2 cellular contexts compared by ENCODE assay signal in genomic region chr1:16318544-16318943, GRCh38.
TF ChIP-seq lines count a peak whose summit lies in the region.

No MANE protein-coding gene starts in this region.

TF ChIP-seq in HepG2, 621 proteins besides CTCF, POLR2A, EP300 and RAD21:
- TF ChIP-seq FOXK2 (IDR thresholded peaks at IDR 0.05) (no peak), ZFAT (CRISPR knock-in tag; conservative IDR thresholded peaks at IDR 0.05) (no peak), PLRG1 (conservative IDR thresholded peaks at IDR 0.05) (no peak), ZNF484 (CRISPR knock-in tag; IDR thresholded peaks at IDR 0.05; ENCODE audit: borderline replicate concordance, low read depth) (no peak), MZF1 (CRISPR knock-in tag; IDR thresholded peaks at IDR 0.05; ENCODE audit: borderline replicate concordance) (no peak), ZBTB33 (CRISPR knock-in tag; IDR thresholded peaks at IDR 0.05) (no peak), KAT7 (CRISPR knock-in tag; IDR thresholded peaks at IDR 0.05; ENCODE audit: borderline replicate concordance) (no peak), ZNF263 (CRISPR knock-in tag; IDR thresholded peaks at IDR 0.05) (no peak), NCOA2 (CRISPR knock-in tag; IDR thresholded peaks at IDR 0.05) (no peak), SP4 (CRISPR knock-in tag; IDR thresholded peaks at IDR 0.05) (no peak), MTF2 (CRISPR knock-in tag; IDR thresholded peaks at IDR 0.05; ENCODE audit: borderline replicate concordance) (no peak), KLF13 (CRISPR knock-in tag; IDR thresholded peaks at IDR 0.05) (no peak), MEIS2 (CRISPR knock-in tag; IDR thresholded peaks at IDR 0.05) (no peak), RFXANK (CRISPR knock-in tag; IDR thresholded peaks at IDR 0.05) (no peak), XRCC5 (optimal IDR thresholded peaks at IDR 0.05; ENCODE audit: low read length) (no peak)
- TF ChIP-seq, protein P1, sequence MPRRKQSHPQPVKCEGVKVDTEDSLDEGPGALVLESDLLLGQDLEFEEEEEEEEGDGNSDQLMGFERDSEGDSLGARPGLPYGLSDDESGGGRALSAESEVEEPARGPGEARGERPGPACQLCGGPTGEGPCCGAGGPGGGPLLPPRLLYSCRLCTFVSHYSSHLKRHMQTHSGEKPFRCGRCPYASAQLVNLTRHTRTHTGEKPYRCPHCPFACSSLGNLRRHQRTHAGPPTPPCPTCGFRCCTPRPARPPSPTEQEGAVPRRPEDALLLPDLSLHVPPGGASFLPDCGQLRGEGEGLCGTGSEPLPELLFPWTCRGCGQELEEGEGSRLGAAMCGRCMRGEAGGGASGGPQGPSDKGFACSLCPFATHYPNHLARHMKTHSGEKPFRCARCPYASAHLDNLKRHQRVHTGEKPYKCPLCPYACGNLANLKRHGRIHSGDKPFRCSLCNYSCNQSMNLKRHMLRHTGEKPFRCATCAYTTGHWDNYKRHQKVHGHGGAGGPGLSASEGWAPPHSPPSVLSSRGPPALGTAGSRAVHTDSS (CRISPR knock-in tag; conservative IDR thresholded peaks at IDR 0.05), result no peak

TF ChIP-seq in WTC11, 78 proteins besides CTCF, POLR2A, EP300 and RAD21:
- TF ChIP-seq, protein P2, sequence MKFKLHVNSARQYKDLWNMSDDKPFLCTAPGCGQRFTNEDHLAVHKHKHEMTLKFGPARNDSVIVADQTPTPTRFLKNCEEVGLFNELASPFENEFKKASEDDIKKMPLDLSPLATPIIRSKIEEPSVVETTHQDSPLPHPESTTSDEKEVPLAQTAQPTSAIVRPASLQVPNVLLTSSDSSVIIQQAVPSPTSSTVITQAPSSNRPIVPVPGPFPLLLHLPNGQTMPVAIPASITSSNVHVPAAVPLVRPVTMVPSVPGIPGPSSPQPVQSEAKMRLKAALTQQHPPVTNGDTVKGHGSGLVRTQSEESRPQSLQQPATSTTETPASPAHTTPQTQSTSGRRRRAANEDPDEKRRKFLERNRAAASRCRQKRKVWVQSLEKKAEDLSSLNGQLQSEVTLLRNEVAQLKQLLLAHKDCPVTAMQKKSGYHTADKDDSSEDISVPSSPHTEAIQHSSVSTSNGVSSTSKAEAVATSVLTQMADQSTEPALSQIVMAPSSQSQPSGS (CRISPR knock-in tag; IDR thresholded peaks at IDR 0.05; ENCODE audit: borderline replicate concordance, low read depth), result no peak
- TF ChIP-seq RORB (CRISPR knock-in tag; IDR thresholded peaks at IDR 0.05), result no peak
